Comparison of ENCODE assay signal across 11 cellular contexts in the genomic region with DNA sequence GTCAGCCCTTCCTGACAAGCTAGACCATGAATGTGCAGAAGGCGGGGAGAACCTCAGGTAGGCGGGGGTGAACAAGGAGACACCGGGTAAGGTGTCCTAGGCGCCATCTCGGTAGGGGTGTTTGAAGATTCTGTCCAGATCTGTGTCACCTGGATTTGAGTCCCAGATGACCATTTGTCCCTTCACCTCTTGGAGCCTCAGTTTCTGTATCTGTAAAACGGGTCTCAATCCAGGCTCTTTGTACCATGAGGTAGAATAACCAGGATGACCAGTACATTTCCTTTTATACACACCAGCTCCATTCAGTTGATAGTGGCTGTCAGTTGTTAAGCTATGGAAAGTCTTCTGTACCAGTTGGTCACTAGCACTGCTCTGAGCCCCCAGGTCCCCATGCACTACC.
"Had no signal": no experiment of that assay in that cellular context is flagged by ENCODE, and none has a peak within 500 bp of the region (broad histone marks: within the 10 kb centered on the region; RNA-seq: fewer than 3 reads in every experiment).

No MANE protein-coding gene starts in this region.

- DNase-seq: GOT3, H7, H9, HCEC 1CT had no signal

- H3K4me3 ChIP-seq: GM23248, GM23338, HAP-1 had no signal

- H3K27ac Mint-ChIP-seq: GM23338, H9, HFFc6 had no signal

- H2AFZ ChIP-seq: GM23248, GM23338 had no signal

- H3K4me3 Mint-ChIP-seq: GM23338, H9, HFFc6 had no signal

- H3K9ac ChIP-seq: GM23248 had no signal

- H3K27ac ChIP-seq: GM23248 had no signal

- H3K4me1 ChIP-seq: HAP-1 had no signal

- ATAC-seq: GM23338, HCT116 had no signal

- H3K9me3 ChIP-seq: HAP-1 had no signal

- FAIRE-seq: H1, H54 had no signal

- H3K9me3 Mint-ChIP-seq: GM23338, H9, HFFc6 had no signal

- H3K4me2 ChIP-seq: GM23338 had no signal
